1 cellular context compared by ENCODE assay signal in genomic region chr20:54126328-54126727, GRCh38.
TF ChIP-seq lines count a peak whose summit lies in the region.

No MANE protein-coding gene starts in this region.

TF ChIP-seq in A549, 52 proteins besides CTCF, POLR2A, EP300 and RAD21:
- TF ChIP-seq HOXB5 (CRISPR knock-in tag; IDR thresholded peaks at IDR 0.05) (0 out of 2 replicates have a peak, but pooled peaks have one; percentile 17), EHF (CRISPR knock-in tag; IDR thresholded peaks at IDR 0.05) (peak; percentile 74), HOXB13 (CRISPR knock-in tag; IDR thresholded peaks at IDR 0.05; ENCODE audit: low read depth) (peak; percentile 41)
